Comparison of ENCODE assay signal across 1 cellular context in the genomic region with DNA sequence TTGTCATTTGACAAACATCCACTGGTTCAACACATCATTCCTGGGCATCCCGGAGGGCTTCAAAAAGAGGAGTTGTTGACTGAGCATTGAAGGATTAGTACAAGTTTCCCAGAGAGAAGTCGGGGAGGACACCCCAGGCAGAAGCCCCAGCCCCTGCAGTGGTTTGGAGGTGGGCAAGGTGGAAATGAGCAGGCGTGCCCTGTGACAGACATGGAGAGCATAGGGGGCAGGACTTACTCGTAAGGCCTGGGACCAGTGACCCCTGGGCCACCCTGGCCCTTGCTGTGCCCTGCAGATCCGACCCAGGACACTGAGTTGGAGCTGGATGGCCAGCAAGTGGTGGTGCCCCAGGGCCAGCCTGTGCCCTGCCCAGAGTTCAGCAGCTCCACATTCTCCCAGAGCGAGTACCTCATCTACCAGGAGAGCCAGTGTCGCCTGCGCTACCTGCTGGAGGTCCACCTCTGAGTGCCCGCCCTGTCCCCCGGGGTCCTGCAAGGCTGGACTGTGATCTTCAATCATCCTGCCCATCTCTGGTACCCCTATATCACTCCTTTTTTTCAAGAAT.
TF ChIP-seq lines count a peak whose summit lies in the region.

No MANE protein-coding gene starts in this region.

TF ChIP-seq in HepG2, 621 proteins besides CTCF, POLR2A, EP300 and RAD21:
- TF ChIP-seq, protein P1, sequence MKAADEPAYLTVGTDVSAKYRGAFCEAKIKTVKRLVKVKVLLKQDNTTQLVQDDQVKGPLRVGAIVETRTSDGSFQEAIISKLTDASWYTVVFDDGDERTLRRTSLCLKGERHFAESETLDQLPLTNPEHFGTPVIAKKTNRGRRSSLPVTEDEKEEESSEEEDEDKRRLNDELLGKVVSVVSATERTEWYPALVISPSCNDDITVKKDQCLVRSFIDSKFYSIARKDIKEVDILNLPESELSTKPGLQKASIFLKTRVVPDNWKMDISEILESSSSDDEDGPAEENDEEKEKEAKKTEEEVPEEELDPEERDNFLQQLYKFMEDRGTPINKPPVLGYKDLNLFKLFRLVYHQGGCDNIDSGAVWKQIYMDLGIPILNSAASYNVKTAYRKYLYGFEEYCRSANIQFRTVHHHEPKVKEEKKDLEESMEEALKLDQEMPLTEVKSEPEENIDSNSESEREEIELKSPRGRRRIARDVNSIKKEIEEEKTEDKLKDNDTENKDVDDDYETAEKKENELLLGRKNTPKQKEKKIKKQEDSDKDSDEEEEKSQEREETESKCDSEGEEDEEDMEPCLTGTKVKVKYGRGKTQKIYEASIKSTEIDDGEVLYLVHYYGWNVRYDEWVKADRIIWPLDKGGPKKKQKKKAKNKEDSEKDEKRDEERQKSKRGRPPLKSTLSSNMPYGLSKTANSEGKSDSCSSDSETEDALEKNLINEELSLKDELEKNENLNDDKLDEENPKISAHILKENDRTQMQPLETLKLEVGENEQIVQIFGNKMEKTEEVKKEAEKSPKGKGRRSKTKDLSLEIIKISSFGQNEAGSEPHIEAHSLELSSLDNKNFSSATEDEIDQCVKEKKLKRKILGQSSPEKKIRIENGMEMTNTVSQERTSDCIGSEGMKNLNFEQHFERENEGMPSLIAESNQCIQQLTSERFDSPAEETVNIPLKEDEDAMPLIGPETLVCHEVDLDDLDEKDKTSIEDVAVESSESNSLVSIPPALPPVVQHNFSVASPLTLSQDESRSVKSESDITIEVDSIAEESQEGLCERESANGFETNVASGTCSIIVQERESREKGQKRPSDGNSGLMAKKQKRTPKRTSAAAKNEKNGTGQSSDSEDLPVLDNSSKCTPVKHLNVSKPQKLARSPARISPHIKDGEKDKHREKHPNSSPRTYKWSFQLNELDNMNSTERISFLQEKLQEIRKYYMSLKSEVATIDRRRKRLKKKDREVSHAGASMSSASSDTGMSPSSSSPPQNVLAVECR (CRISPR knock-in tag; IDR thresholded peaks at IDR 0.05; ENCODE audit: borderline replicate concordance), result no peak
- TF ChIP-seq, protein P2, sequence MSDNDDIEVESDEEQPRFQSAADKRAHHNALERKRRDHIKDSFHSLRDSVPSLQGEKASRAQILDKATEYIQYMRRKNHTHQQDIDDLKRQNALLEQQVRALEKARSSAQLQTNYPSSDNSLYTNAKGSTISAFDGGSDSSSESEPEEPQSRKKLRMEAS (IDR thresholded peaks at IDR 0.05), result no peak
- TF ChIP-seq MAFK (conservative IDR thresholded peaks at IDR 0.05 in 1 of 2, IDR thresholded peaks at IDR 0.05 in 1 of 2; ENCODE audit: low read length in 2 of 2), result no peak
- no peak for TF ChIP-seq MEIS2 (CRISPR knock-in tag; IDR thresholded peaks at IDR 0.05)
- TF ChIP-seq, protein P3, sequence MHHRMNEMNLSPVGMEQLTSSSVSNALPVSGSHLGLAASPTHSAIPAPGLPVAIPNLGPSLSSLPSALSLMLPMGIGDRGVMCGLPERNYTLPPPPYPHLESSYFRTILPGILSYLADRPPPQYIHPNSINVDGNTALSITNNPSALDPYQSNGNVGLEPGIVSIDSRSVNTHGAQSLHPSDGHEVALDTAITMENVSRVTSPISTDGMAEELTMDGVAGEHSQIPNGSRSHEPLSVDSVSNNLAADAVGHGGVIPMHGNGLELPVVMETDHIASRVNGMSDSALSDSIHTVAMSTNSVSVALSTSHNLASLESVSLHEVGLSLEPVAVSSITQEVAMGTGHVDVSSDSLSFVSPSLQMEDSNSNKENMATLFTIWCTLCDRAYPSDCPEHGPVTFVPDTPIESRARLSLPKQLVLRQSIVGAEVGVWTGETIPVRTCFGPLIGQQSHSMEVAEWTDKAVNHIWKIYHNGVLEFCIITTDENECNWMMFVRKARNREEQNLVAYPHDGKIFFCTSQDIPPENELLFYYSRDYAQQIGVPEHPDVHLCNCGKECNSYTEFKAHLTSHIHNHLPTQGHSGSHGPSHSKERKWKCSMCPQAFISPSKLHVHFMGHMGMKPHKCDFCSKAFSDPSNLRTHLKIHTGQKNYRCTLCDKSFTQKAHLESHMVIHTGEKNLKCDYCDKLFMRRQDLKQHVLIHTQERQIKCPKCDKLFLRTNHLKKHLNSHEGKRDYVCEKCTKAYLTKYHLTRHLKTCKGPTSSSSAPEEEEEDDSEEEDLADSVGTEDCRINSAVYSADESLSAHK (CRISPR knock-in tag; IDR thresholded peaks at IDR 0.05; ENCODE audit: borderline replicate concordance), result no peak
- no peak for TF ChIP-seq SETDB1 (CRISPR knock-in tag; IDR thresholded peaks at IDR 0.05; ENCODE audit: borderline replicate concordance)
- TF ChIP-seq ONECUT2 (CRISPR knock-in tag; IDR thresholded peaks at IDR 0.05), result no peak
- no peak for TF ChIP-seq MAFF (IDR thresholded peaks at IDR 0.05; ENCODE audit: low read depth, low read length)
- TF ChIP-seq, protein P4, sequence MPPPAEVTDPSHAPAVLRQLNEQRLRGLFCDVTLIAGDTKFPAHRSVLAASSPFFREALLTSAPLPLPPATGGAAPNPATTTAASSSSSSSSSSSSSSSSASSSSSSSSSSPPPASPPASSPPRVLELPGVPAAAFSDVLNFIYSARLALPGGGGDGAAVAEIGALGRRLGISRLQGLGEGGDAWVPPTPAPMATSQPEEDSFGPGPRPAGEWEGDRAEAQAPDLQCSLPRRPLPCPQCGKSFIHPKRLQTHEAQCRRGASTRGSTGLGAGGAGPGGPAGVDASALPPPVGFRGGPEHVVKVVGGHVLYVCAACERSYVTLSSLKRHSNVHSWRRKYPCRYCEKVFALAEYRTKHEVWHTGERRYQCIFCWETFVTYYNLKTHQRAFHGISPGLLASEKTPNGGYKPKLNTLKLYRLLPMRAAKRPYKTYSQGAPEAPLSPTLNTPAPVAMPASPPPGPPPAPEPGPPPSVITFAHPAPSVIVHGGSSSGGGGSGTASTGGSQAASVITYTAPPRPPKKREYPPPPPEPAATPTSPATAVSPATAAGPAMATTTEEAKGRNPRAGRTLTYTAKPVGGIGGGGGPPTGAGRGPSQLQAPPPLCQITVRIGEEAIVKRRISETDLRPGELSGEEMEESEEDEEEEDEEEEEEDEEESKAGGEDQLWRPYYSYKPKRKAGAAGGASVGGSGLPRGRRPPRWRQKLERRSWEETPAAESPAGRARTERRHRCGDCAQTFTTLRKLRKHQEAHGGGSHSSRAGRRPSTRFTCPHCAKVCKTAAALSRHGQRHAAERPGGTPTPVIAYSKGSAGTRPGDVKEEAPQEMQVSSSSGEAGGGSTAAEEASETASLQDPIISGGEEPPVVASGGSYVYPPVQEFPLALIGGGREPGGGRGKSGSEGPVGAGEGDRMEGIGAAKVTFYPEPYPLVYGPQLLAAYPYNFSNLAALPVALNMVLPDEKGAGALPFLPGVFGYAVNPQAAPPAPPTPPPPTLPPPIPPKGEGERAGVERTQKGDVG (CRISPR knock-in tag; IDR thresholded peaks at IDR 0.05; ENCODE audit: borderline replicate concordance), result no peak
- TF ChIP-seq, protein P5, sequence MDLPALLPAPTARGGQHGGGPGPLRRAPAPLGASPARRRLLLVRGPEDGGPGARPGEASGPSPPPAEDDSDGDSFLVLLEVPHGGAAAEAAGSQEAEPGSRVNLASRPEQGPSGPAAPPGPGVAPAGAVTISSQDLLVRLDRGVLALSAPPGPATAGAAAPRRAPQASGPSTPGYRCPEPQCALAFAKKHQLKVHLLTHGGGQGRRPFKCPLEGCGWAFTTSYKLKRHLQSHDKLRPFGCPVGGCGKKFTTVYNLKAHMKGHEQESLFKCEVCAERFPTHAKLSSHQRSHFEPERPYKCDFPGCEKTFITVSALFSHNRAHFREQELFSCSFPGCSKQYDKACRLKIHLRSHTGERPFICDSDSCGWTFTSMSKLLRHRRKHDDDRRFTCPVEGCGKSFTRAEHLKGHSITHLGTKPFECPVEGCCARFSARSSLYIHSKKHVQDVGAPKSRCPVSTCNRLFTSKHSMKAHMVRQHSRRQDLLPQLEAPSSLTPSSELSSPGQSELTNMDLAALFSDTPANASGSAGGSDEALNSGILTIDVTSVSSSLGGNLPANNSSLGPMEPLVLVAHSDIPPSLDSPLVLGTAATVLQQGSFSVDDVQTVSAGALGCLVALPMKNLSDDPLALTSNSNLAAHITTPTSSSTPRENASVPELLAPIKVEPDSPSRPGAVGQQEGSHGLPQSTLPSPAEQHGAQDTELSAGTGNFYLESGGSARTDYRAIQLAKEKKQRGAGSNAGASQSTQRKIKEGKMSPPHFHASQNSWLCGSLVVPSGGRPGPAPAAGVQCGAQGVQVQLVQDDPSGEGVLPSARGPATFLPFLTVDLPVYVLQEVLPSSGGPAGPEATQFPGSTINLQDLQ (CRISPR knock-in tag; IDR thresholded peaks at IDR 0.05), result no peak
- TF ChIP-seq, protein P6, sequence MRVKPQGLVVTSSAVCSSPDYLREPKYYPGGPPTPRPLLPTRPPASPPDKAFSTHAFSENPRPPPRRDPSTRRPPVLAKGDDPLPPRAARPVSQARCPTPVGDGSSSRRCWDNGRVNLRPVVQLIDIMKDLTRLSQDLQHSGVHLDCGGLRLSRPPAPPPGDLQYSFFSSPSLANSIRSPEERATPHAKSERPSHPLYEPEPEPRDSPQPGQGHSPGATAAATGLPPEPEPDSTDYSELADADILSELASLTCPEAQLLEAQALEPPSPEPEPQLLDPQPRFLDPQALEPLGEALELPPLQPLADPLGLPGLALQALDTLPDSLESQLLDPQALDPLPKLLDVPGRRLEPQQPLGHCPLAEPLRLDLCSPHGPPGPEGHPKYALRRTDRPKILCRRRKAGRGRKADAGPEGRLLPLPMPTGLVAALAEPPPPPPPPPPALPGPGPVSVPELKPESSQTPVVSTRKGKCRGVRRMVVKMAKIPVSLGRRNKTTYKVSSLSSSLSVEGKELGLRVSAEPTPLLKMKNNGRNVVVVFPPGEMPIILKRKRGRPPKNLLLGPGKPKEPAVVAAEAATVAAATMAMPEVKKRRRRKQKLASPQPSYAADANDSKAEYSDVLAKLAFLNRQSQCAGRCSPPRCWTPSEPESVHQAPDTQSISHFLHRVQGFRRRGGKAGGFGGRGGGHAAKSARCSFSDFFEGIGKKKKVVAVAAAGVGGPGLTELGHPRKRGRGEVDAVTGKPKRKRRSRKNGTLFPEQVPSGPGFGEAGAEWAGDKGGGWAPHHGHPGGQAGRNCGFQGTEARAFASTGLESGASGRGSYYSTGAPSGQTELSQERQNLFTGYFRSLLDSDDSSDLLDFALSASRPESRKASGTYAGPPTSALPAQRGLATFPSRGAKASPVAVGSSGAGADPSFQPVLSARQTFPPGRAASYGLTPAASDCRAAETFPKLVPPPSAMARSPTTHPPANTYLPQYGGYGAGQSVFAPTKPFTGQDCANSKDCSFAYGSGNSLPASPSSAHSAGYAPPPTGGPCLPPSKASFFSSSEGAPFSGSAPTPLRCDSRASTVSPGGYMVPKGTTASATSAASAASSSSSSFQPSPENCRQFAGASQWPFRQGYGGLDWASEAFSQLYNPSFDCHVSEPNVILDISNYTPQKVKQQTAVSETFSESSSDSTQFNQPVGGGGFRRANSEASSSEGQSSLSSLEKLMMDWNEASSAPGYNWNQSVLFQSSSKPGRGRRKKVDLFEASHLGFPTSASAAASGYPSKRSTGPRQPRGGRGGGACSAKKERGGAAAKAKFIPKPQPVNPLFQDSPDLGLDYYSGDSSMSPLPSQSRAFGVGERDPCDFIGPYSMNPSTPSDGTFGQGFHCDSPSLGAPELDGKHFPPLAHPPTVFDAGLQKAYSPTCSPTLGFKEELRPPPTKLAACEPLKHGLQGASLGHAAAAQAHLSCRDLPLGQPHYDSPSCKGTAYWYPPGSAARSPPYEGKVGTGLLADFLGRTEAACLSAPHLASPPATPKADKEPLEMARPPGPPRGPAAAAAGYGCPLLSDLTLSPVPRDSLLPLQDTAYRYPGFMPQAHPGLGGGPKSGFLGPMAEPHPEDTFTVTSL (CRISPR knock-in tag; IDR thresholded peaks at IDR 0.05; ENCODE audit: borderline replicate concordance), result no peak
- TF ChIP-seq RFX1 (IDR thresholded peaks at IDR 0.05), result no peak
- no peak for TF ChIP-seq ZEB1 (IDR thresholded peaks at IDR 0.05; ENCODE audit: insufficient replicate concordance, low read depth)
- TF ChIP-seq, protein P7, sequence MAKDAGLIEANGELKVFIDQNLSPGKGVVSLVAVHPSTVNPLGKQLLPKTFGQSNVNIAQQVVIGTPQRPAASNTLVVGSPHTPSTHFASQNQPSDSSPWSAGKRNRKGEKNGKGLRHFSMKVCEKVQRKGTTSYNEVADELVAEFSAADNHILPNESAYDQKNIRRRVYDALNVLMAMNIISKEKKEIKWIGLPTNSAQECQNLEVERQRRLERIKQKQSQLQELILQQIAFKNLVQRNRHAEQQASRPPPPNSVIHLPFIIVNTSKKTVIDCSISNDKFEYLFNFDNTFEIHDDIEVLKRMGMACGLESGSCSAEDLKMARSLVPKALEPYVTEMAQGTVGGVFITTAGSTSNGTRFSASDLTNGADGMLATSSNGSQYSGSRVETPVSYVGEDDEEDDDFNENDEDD (CRISPR knock-in tag; IDR thresholded peaks at IDR 0.05; ENCODE audit: borderline replicate concordance), result no peak
- TF ChIP-seq, protein P8, sequence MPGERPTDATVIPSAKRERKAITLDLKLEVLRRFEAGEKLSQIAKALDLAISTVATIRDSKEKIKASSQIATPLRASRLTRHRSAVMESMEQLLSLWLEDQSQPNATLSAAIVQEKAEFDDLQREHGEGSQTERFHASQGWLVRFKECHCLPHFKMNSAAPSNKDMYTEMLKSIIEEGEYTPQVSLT (CRISPR knock-in tag; IDR thresholded peaks at IDR 0.05; ENCODE audit: borderline replicate concordance, low read depth), result no peak
- TF ChIP-seq ZNF709 (CRISPR knock-in tag; IDR thresholded peaks at IDR 0.05), result no peak
- TF ChIP-seq TSC22D2 (CRISPR knock-in tag; IDR thresholded peaks at IDR 0.05; ENCODE audit: borderline replicate concordance), result no peak
- no peak for TF ChIP-seq NFRKB (IDR thresholded peaks at IDR 0.05)
- no peak for TF ChIP-seq ZNF367 (CRISPR knock-in tag; IDR thresholded peaks at IDR 0.05; ENCODE audit: borderline replicate concordance)
- no peak for TF ChIP-seq HMG20A (CRISPR knock-in tag; IDR thresholded peaks at IDR 0.05; ENCODE audit: borderline replicate concordance)
